Comparison of ENCODE assay signal across 5 cellular contexts in the genomic region with DNA sequence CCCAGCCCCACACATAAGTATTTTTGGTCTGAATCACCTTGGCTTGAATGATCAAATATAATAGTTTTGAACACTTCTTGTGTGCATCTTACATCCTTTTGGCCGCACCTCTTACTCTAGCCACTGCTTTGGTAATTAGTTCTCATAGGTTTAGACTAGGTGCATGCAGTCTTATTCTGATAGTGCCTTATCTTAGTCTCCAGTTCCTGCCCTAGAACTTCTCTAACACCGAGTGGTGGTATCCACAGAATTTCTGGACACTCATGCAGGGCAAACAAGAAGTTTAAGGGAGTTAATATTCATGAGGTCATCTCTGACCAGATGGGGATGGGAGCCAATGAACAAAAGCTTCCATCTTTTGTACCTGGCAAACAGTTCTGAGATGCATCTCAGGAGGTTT.
"Had no signal": no experiment of that assay in that cellular context is flagged by ENCODE, and none has a peak within 500 bp of the region (broad histone marks: within the 10 kb centered on the region; RNA-seq: fewer than 3 reads in every experiment).

No MANE protein-coding gene starts in this region.

- H3K4me3 ChIP-seq: GM23248 had no signal

- H3K4me3 Mint-ChIP-seq: H9 had no signal

- DNase-seq: GM23248, H9, HCEC 1CT, IMR-90, KBM-7 had no signal

- H3K27ac Mint-ChIP-seq: H9 had no signal

- H3K9me3 Mint-ChIP-seq: H9 had no signal

- H3K27ac ChIP-seq: GM23248 had no signal

- H2AFZ ChIP-seq: GM23248 had no signal
